Comparison of ENCODE assay signal across 9 cellular contexts in the genomic region with DNA sequence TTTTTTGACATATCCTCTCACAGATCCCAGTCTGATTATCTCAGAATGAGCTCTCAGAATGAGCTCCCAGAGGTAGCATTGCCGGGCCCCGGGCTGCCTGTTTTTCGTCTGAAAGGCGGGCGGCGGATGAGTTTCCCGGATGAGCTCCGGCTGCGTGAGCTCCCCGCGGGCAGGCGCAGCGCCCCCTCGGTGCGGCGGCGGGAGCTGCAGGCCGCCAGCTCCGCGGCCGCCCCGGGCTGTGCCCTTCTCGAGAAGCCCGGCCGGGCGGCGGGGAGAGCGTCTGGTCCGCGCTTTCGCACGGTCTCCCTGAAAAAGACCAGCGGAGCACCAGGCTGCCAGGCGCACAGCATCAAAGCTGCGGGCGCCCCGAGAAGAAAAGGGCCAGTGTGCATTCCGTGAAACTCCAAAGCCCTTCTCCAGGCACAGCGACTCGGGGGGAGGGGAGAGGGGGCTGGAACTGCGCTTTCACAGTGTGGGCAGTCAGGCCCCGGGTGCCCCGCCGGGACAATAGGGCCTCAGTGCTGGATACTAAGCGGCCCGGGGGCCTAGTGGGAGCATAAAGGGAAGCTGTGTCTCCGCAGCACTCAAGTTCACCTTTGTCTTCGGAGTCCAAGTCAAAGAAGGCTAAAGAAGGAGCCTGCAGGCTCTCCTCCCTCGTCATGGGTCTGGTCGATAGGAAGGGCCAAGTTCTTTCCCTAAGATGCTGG. TPM values are rescaled to one million over a fixed set of nuclear protein-coding genes. Genes with fewer than 3 reads are reported as not detected.
DNase-seq lines count a peak whose midpoint lies in the region; ATAC-seq, FAIRE-seq and TF ChIP-seq lines count a peak whose summit lies in the region.
"Had no signal": no experiment of that assay in that cellular context is flagged by ENCODE, and none has a peak within 500 bp of the region (broad histone marks: within the 10 kb centered on the region; RNA-seq: fewer than 3 reads in every experiment).

No MANE protein-coding gene starts in this region.

- TF ChIP-seq CTCF in OCI-LY7 (conservative IDR thresholded peaks at IDR 0.05; ENCODE audit: low read length) (peak; percentile 84), esophagus muscularis mucosa (IDR thresholded peaks at IDR 0.05) (peak in 2 of 3 experiments; percentile 95 to 97)

- intact Hi-C loops in OCI-LY7 (cut with micrococcal nuclease; ENCODE audit: unreplicated experiment), result no loop called here
- intact Hi-C loops in esophagus muscularis mucosa (cut with DNase I), result no loop called here

- TF ChIP-seq EP300 in esophagus muscularis mucosa (IDR thresholded peaks at IDR 0.05), result no peak

- peak overlapping the region; percentile 95 for H2AFZ ChIP-seq in OCI-LY7 (ENCODE audit: low read length)

- DNase-seq in COLO829 (ENCODE audit: low spot score) (peak; percentile 66), HTR-8/SVneo (ENCODE audit: insufficient read length, low spot score) (peak; percentile 71), OCI-LY7 (ENCODE audit: low spot score) (peak; percentile 76), esophagus muscularis mucosa (ENCODE audit: extremely low spot score) (peak; percentile 94), myocyte (ENCODE audit: low read depth) (peak; percentile 84)
- peak; percentile 85 for DNase-seq in activated T-cell treated with anti-CD3 and anti-CD28 coated beads, Interleukin-2, amount 50 U/mL, for 24 hours
- peak; percentile 49 for DNase-seq in stimulated activated CD8-positive, alpha-beta memory T cell treated with anti-CD3 and anti-CD28 coated beads, Interleukin-7, amount 100 ng/mL, for 24 hours (ENCODE audit: low read depth)

- H3K4me3 Mint-ChIP-seq in activated T-cell treated with anti-CD3 and anti-CD28 coated beads, Interleukin-2, amount 50 U/mL, for 24 hours, result peak overlapping the region; percentile 69

- POLR2A ChIA-PET in OCI-LY7 (lab: Charles Lee), result interaction anchor here (0.7 to 1.4 kb wide), 6 partner anchors 9 to 194 kb away, joined by 3 to 7 read pairs (median 3); partner anchors contain the start of genes EID1, GALK2 and SHC4

- H3K27ac ChIP-seq in OCI-LY7 (ENCODE audit: low read depth, low read length, poor library complexity, severe bottlenecking), result no peak overlapping the region
- H3K27ac ChIP-seq in esophagus muscularis mucosa (replicated peaks in 1 of 4), result peak overlapping the region; percentile 64 to 74 (median 71)

- 24% methylated on average over 8 of the region's 50 CpGs for WGBS in esophagus muscularis mucosa

- H3K27me3 Mint-ChIP-seq in activated T-cell treated with anti-CD3 and anti-CD28 coated beads, Interleukin-2, amount 50 U/mL, for 24 hours, result peaks cover 37% of the 10 kb centered on the region

- no peaks in the 10 kb centered on the region for H3K27me3 ChIP-seq in esophagus muscularis mucosa

- H3K4me2 ChIP-seq in OCI-LY7 (ENCODE audit: low read length), result peak overlapping the region; percentile 85

- no TSS peak for BruUV-seq in OCI-LY7 (replicated peaks; lab: Mats Ljungman, UMichigan)

- H3K4me1 Mint-ChIP-seq in activated T-cell treated with anti-CD3 and anti-CD28 coated beads, Interleukin-2, amount 50 U/mL, for 24 hours (ENCODE audit: low read depth), result peaks cover 10% of the 10 kb centered on the region

- no peaks in the 10 kb centered on the region for H4K20me1 ChIP-seq in OCI-LY7 (ENCODE audit: insufficient read depth, low read length)

- H3K79me2 ChIP-seq in OCI-LY7 (ENCODE audit: insufficient read depth, low read depth, low read length), result no peaks in the 10 kb centered on the region

- ATAC-seq in GM21367 (IDR thresholded peaks at IDR 0.05; ENCODE audit: unreplicated experiment), result peak; percentile 95

- H3K9me3 Mint-ChIP-seq in activated T-cell treated with anti-CD3 and anti-CD28 coated beads, Interleukin-2, amount 50 U/mL, for 24 hours, result no peaks in the 10 kb centered on the region

- no peaks in the 10 kb centered on the region for H3K36me3 Mint-ChIP-seq in activated T-cell treated with anti-CD3 and anti-CD28 coated beads, Interleukin-2, amount 50 U/mL, for 24 hours (ENCODE audit: low read depth)

- FAIRE-seq in HTR-8/SVneo (lab: Jason Lieb, UNC), result no peak
- FAIRE-seq: islet of Langerhans had no signal

- H3K27ac Mint-ChIP-seq in activated T-cell treated with anti-CD3 and anti-CD28 coated beads, Interleukin-2, amount 50 U/mL, for 24 hours, result no peak overlapping the region

- peak overlapping the region; percentile 61 for H3K4me3 ChIP-seq in OCI-LY7 (ENCODE audit: low read depth, low read length, poor library complexity, severe bottlenecking)
- peak overlapping the region; percentile 50 to 62 (median 59) for H3K4me3 ChIP-seq in esophagus muscularis mucosa

- CTCF ChIA-PET in OCI-LY7 (lab: Charles Lee; ENCODE audit: unreplicated experiment), result interaction anchor here (0.9 to 1.0 kb wide), 2 partner anchors 12 to 29 kb away, joined by 3 read pairs; no protein-coding TSS in a partner anchor

- H3K36me3 ChIP-seq in OCI-LY7 (ENCODE audit: insufficient read depth, low read length), result no peaks in the 10 kb centered on the region
- no peaks in the 10 kb centered on the region for H3K36me3 ChIP-seq in esophagus muscularis mucosa

- no peaks in the 10 kb centered on the region for H3K9me2 ChIP-seq in OCI-LY7 (ENCODE audit: insufficient read depth, low read length)

- no peak for TF ChIP-seq POLR2A in esophagus muscularis mucosa (IDR thresholded peaks at IDR 0.05; ENCODE audit: low read depth)

- H3K9me3 ChIP-seq in OCI-LY7 (ENCODE audit: low read length) (no peaks in the 10 kb centered on the region), esophagus muscularis mucosa (no peaks in the 10 kb centered on the region)

- H3K4me1 ChIP-seq in OCI-LY7 (ENCODE audit: insufficient read depth, low read length, poor library complexity, severe bottlenecking), result peaks cover 4% of the 10 kb centered on the region
- peaks cover 5 to 18% (median 14%) of the 10 kb centered on the region in 4 donors for H3K4me1 ChIP-seq in esophagus muscularis mucosa

RNA-seq across cellular contexts. Expression of gene SHC4, which starts 12.1 kb away (rescaled TPM):
- total RNA-seq in OCI-LY7 (2014; rRNA removed; shearing (Covaris generic)), result 0.36 and 0.41 TPM in 2 replicates
- total RNA-seq in OCI-LY7 (2022) (0.33 and 1.3 TPM in 2 replicates), esophagus muscularis mucosa (1 to 10 TPM; 1.8 to 2.3 (median 2.1) TPM), myocyte (1.1 and 2.9 TPM in 2 replicates)
- 1.4 TPM for polyA plus RNA-seq in myocyte (2012)
